In the genomic region with DNA sequence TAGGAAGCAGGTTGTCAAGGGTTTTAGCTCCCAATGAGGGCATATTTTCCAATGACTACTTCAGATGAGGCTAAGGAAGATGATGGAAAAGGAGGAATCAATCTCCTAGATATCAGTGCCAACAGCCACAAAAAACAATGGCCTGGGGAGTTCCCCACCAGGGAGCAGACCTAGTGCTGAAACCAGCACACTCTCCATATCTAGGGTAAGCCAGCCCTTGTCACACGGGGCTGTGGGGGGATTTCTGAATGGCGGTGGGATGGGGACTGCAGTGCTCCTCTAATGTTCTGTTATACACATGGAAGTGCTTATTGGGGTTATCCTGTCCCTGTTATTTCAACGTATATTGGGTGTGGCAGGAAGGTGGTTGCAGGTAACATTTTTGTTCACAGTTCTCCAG, we compare ENCODE assay signal across 13 cellular contexts. TPM values are rescaled to one million over a fixed set of nuclear protein-coding genes. Genes with fewer than 3 reads are reported as not detected.
A peak's percentile ranks its signal among the peaks of the same experiment; 100 is the strongest.
DNase-seq lines count a peak whose midpoint lies in the region; ATAC-seq, FAIRE-seq and TF ChIP-seq lines count a peak whose summit lies in the region.
"Had no signal": no experiment of that assay in that cellular context is flagged by ENCODE, and none has a peak within 500 bp of the region (broad histone marks: within the 10 kb centered on the region; RNA-seq: fewer than 3 reads in every experiment).

No MANE protein-coding gene starts in this region.

- peaks cover 12 to 74% (median 50%) of the 10 kb centered on the region in 11 experiments; a peak in 20 of 22 replicates for H3K36me3 ChIP-seq in BLaER1 treated with 17β-estradiol and CSF1 and Interleukin-3, amounts not matched to agents 10 nM and 100 nM
- H3K36me3 ChIP-seq in astrocyte (ENCODE audit: insufficient read depth, low read length), result peaks cover 3% of the 10 kb centered on the region
- H3K36me3 ChIP-seq: pancreas had no signal

- no peak overlapping the region for H3K9ac ChIP-seq in BLaER1 treated with 17β-estradiol and CSF1 and Interleukin-3, amounts not matched to agents 10 nM and 100 nM
- no peak overlapping the region for H3K9ac ChIP-seq in astrocyte (ENCODE audit: low read length)
- H3K9ac ChIP-seq: SK-N-SH had no signal

- no peaks in the 10 kb centered on the region for H3K27me3 Mint-ChIP-seq in astrocyte (ENCODE audit: low read depth, unreplicated experiment)
- H3K27me3 Mint-ChIP-seq in naive thymus-derived CD8-positive, alpha-beta T cell, result no peaks in the 10 kb centered on the region

- no peaks in the 10 kb centered on the region for H3K9me3 Mint-ChIP-seq in astrocyte (ENCODE audit: unreplicated experiment)
- no peaks in the 10 kb centered on the region for H3K9me3 Mint-ChIP-seq in naive thymus-derived CD8-positive, alpha-beta T cell

- peak overlapping the region in 9 of 11 experiments; percentile 1 to 39 (median 13); a peak in 8 of 22 replicates for H3K4me2 ChIP-seq in BLaER1 treated with 17β-estradiol and CSF1 and Interleukin-3, amounts not matched to agents 10 nM and 100 nM
- H3K4me2 ChIP-seq in astrocyte (ENCODE audit: low read length), result no peak overlapping the region
- H3K4me2 ChIP-seq: SK-N-SH had no signal

- no peak overlapping the region for H3K27ac ChIP-seq in BLaER1 treated with 17β-estradiol and CSF1 and Interleukin-3, amounts not matched to agents 10 nM and 100 nM
- H3K27ac ChIP-seq in astrocyte (ENCODE audit: low read depth, low read length), result no peak overlapping the region
- H3K27ac ChIP-seq: HL-60, pancreas had no signal

- peaks cover 7% of the 10 kb centered on the region for H3K36me3 Mint-ChIP-seq in astrocyte (ENCODE audit: low read depth, unreplicated experiment)
- peaks cover 0 to 39% (median 7%) of the 10 kb centered on the region in 3 donors for H3K36me3 Mint-ChIP-seq in naive thymus-derived CD8-positive, alpha-beta T cell

- H4K20me1 ChIP-seq in BLaER1 treated with 17β-estradiol and CSF1 and Interleukin-3, amounts not matched to agents 10 nM and 100 nM, result peaks cover 74 to 100% (median 100%) of the 10 kb centered on the region in 11 experiments
- peaks cover 94% of the 10 kb centered on the region for H4K20me1 ChIP-seq in astrocyte (ENCODE audit: insufficient read depth, low read length)

- FAIRE-seq in GM12892 (lab: Jason Lieb, UNC) (peak; percentile 68), astrocyte (lab: Jason Lieb, UNC) (no peak)
- FAIRE-seq: pancreas had no signal

- H3K4me1 ChIP-seq in BLaER1 treated with 17β-estradiol and CSF1 and Interleukin-3, amounts not matched to agents 10 nM and 100 nM, result peaks cover 28 to 87% (median 51%) of the 10 kb centered on the region in 10 experiments
- no peaks in the 10 kb centered on the region for H3K4me1 ChIP-seq in astrocyte (ENCODE audit: insufficient read depth, low read length)

- H3K4me1 Mint-ChIP-seq in astrocyte (ENCODE audit: low read depth, unreplicated experiment), result peaks cover 46% of the 10 kb centered on the region
- peaks cover 48 to 93% (median 89%) of the 10 kb centered on the region in 4 donors for H3K4me1 Mint-ChIP-seq in naive thymus-derived CD8-positive, alpha-beta T cell

- no peak overlapping the region for H2AFZ ChIP-seq in astrocyte (ENCODE audit: low read depth, low read length)

- no peaks in the 10 kb centered on the region for H3K27me3 ChIP-seq in BLaER1 treated with 17β-estradiol and CSF1 and Interleukin-3, amounts not matched to agents 10 nM and 100 nM
- no peaks in the 10 kb centered on the region for H3K27me3 ChIP-seq in astrocyte (ENCODE audit: insufficient read depth, low read length)
- H3K27me3 ChIP-seq: pancreas had no signal

- H3K9me3 ChIP-seq in BLaER1 treated with 17β-estradiol and CSF1 and Interleukin-3, amounts not matched to agents 10 nM and 100 nM (replicated peaks in 1 of 11), result peaks cover 0 to 16% (median 12%) of the 10 kb centered on the region in 11 experiments; a peak in 15 of 22 replicates
- no peaks in the 10 kb centered on the region for H3K9me3 ChIP-seq in astrocyte (ENCODE audit: insufficient read depth, low read depth, low read length)
- H3K9me3 ChIP-seq: pancreas, SK-N-SH had no signal

- no peak overlapping the region for H3K4me3 ChIP-seq in BLaER1 treated with 17β-estradiol and CSF1 and Interleukin-3, amounts not matched to agents 10 nM and 100 nM
- no peak overlapping the region for H3K4me3 ChIP-seq in astrocyte (ENCODE audit: insufficient read depth, low read depth, low read length)
- H3K4me3 ChIP-seq: pancreas had no signal

- H3K27ac Mint-ChIP-seq in astrocyte (ENCODE audit: unreplicated experiment), result peak overlapping the region; percentile 27
- peak overlapping the region; percentile 37 to 84 (median 78) for H3K27ac Mint-ChIP-seq in naive thymus-derived CD8-positive, alpha-beta T cell

- POLR2A ChIA-PET in naive thymus-derived CD8-positive, alpha-beta T cell (lab: Charles Lee), result no interaction called here

- ATAC-seq in naive thymus-derived CD8-positive, alpha-beta T cell, result peak; percentile 11 to 33
- no peak for ATAC-seq in left lobe of liver

- H3K79me2 ChIP-seq in astrocyte (ENCODE audit: insufficient read depth, low read length), result peaks cover 100% of the 10 kb centered on the region

- no peak for TF ChIP-seq CTCF in astrocyte (IDR thresholded peaks at IDR 0.05; ENCODE audit: insufficient read depth, low read depth, low read length)

- TF ChIP-seq POLR2A in GM12892 (IDR thresholded peaks at IDR 0.05; ENCODE audit: low read depth, low read length), result no peak

- no peak for DNase-seq in GM12892 (ENCODE audit: insufficient read length)
- no peak for DNase-seq in astrocyte (ENCODE audit: low read depth)
- peak in 1 of 10 donors; percentile 21 for DNase-seq in naive thymus-derived CD8-positive, alpha-beta T cell
- no peak for DNase-seq in left lobe of liver (ENCODE audit: low spot score)
- no peak for DNase-seq in NCI-H1436 treated with DMSO at 0.1 percent for 48 hours (lab: John Stamatoyannopoulos, UW)
- no peak for DNase-seq in NCI-H82 treated with DMSO at 0.1 percent for 48 hours (lab: John Stamatoyannopoulos, UW; ENCODE audit: unreplicated experiment)
- DNase-seq in stimulated activated CD4-positive, alpha-beta T cell treated with anti-CD3 and anti-CD28 coated beads, Interleukin-2, amount 100 ng/mL, for 24 hours, result no peak
- DNase-seq: DND-41, NCI-H1417 treated with DMSO at 0.1 percent for 48 hours, pancreas, SK-N-SH had no signal

- no peak overlapping the region for H3K4me3 Mint-ChIP-seq in astrocyte (ENCODE audit: unreplicated experiment)
- peak overlapping the region; percentile 32 to 78 (median 54) for H3K4me3 Mint-ChIP-seq in naive thymus-derived CD8-positive, alpha-beta T cell

RNA-seq across cellular contexts. Expression of a gene that starts 18.5 kb away (rescaled TPM):
- polyA plus RNA-seq in GM12892 (2012; ENCODE audit: missing spikeins), result 19.4 TPM
- total RNA-seq in astrocyte (25.7 and 26.3 TPM in 2 replicates), left lobe of liver (9.6 TPM)
- total RNA-seq in naive thymus-derived CD8-positive, alpha-beta T cell, result 100 to 1,000 TPM; 128 to 131 TPM
- polyA plus RNA-seq in naive thymus-derived CD8-positive, alpha-beta T cell, result 10 to 100 TPM; 36.9 to 48.5 (median 46.2) TPM
